In genomic region chr6:83685481-83685880, GRCh38 we compare ENCODE assay signal across 36 cellular contexts. TPM values are rescaled to one million over a fixed set of nuclear protein-coding genes. Genes with fewer than 3 reads are reported as not detected.
"Had no signal": no experiment of that assay in that cellular context is flagged by ENCODE, and none has a peak within 500 bp of the region (broad histone marks: within the 10 kb centered on the region; RNA-seq: fewer than 3 reads in every experiment).

No MANE protein-coding gene starts in this region.

- H3K4me3 ChIP-seq: adrenal gland, ascending aorta, body of pancreas, breast epithelium, cardiac muscle cell had no signal

- H3K27ac ChIP-seq: adrenal gland, ascending aorta, body of pancreas, brain microvascular endothelial cell, breast epithelium, cardiac muscle cell had no signal

- H3K4me1 ChIP-seq: adrenal gland, ascending aorta, body of pancreas, breast epithelium had no signal

- ATAC-seq: activated naive CD4-positive, alpha-beta T cell treated with anti-CD3 and anti-CD28 coated beads, Interleukin-2, amount 50 U/mL, for 72 hours; activated naive CD8-positive, alpha-beta T cell treated with anti-CD3 and anti-CD28 coated beads, Interleukin-2, amount 50 U/mL, for 24 hours; activated T-cell treated with anti-CD3 and anti-CD28 coated beads, Interleukin-2, amount 50 U/mL, for 4 hours; activated T-cell treated with anti-CD3 and anti-CD28 coated beads, Interleukin-2, amount 50 U/mL, for 72 hours; activated T-helper 17 cell treated with anti-CD3 and anti-CD28 coated beads, Interleukin-2, amount 50 U/mL, for 72 hours; body of pancreas had no signal

- H3K36me3 ChIP-seq: adrenal gland, ascending aorta, brain microvascular endothelial cell, breast epithelium, cardiac muscle cell had no signal

- DNase-seq: activated effector memory CD4-positive, alpha-beta T cell treated with anti-CD3 and anti-CD28 coated beads, Interleukin-2, amount 50 U/mL, for 16 hours; activated effector memory CD4-positive, alpha-beta T cell treated with Interleukin-2 at 50 U/mL for 16 hours; activated gamma-delta T cell; activated gamma-delta T cell treated with Interleukin-2 at 50 U/mL for 16 hours; activated naive CD4-positive, alpha-beta T cell; activated naive CD4-positive, alpha-beta T cell treated with anti-CD3 and anti-CD28 coated beads for 36 hours; activated naive CD4-positive, alpha-beta T cell treated with anti-CD3 and anti-CD28 coated beads, Interleukin-2, amount 10 ng/mL, durations not matched to agents 7 days and 5 days; activated naive CD4-positive, alpha-beta T cell treated with anti-CD3 and anti-CD28 coated beads, Interleukin-2, amount 50 U/mL, for 16 hours; activated naive CD4-positive, alpha-beta T cell treated with Interleukin-2 at 50 U/mL for 16 hours; activated naive CD8-positive, alpha-beta T cell treated with anti-CD3 and anti-CD28 coated beads for 36 hours; activated naive CD8-positive, alpha-beta T cell treated with anti-CD3 and anti-CD28 coated beads, Interleukin-2, amount 10 ng/mL, durations not matched to agents 7 days and 5 days; activated naive CD8-positive, alpha-beta T cell treated with anti-CD3 and anti-CD28 coated beads, Interleukin-2, amount 50 U/mL, for 24 hours; activated T-cell treated with anti-CD3 and anti-CD28 coated beads, Interleukin-2, amount 50 U/mL, for 1 hour; activated T-cell treated with anti-CD3 and anti-CD28 coated beads, Interleukin-2, amount 50 U/mL, for 24 hours; activated T-cell treated with anti-CD3 and anti-CD28 coated beads, Interleukin-2, amount 50 U/mL, for 4 hours; activated T-cell treated with anti-CD3 and anti-CD28 coated beads, Interleukin-2, amount 50 U/mL, for 48 hours; activated T-cell treated with anti-CD3 and anti-CD28 coated beads, Interleukin-2, amount 50 U/mL, for 72 hours; adrenal gland; amniotic stem cell; amygdala; anterior cingulate cortex; aorta; body of pancreas; brain microvascular endothelial cell; caudate nucleus; central memory CD4-positive, alpha-beta T cell; cerebellar nuclear complex had no signal

- H3K9me3 ChIP-seq: adrenal gland, ascending aorta, body of pancreas, breast epithelium had no signal

- H3K27me3 ChIP-seq: adrenal gland, ascending aorta, body of pancreas, brain microvascular endothelial cell, breast epithelium, cardiac muscle cell had no signal

- FAIRE-seq: astrocyte, bronchial epithelial cell had no signal

RNA-seq across cellular contexts. Expression of gene SNAP91, which starts 23.4 kb away (rescaled TPM):
- total RNA-seq: activated naive CD4-positive, alpha-beta T cell treated with anti-CD3 and anti-CD28 coated beads for 36 hours; activated naive CD4-positive, alpha-beta T cell treated with anti-CD3 and anti-CD28 coated beads, Interleukin-2, amount 50 U/mL, for 72 hours; activated naive CD8-positive, alpha-beta T cell treated with anti-CD3 and anti-CD28 coated beads for 36 hours; activated naive CD8-positive, alpha-beta T cell treated with anti-CD3 and anti-CD28 coated beads, Interleukin-2, amount 10 ng/mL, durations not matched to agents 7 days and 5 days; activated T-cell treated with anti-CD3 and anti-CD28 coated beads, Interleukin-2, amount 50 U/mL, for 4 hours; activated T-cell treated with anti-CD3 and anti-CD28 coated beads, Interleukin-2, amount 50 U/mL, for 72 hours; activated T-helper 1 cell treated with anti-CD3 and anti-CD28 coated beads, Interleukin-12 subunit alpha, Interleukin-12 subunit beta, Interleukin-2, Interleukin-4 antibody, amounts not matched to agents 30 ng/mL and 10 ng/mL and 1 ng/mL, durations not matched to agents 14 hours and 24 hours and 36 hours; activated T-helper 17 cell treated with anti-CD3 and anti-CD28 coated beads, Interleukin-2, amount 50 U/mL, for 72 hours; activated T-helper 2 cell treated with anti-CD3 and anti-CD28 coated beads, Interferon-gamma antibody, Interleukin-2, Interleukin-4, amounts not matched to agents 10 μg/mL and 5 μg/mL and 100 μg/mL, durations not matched to agents 14 hours and 24 hours and 36 hours had no signal
